In the genomic region with DNA sequence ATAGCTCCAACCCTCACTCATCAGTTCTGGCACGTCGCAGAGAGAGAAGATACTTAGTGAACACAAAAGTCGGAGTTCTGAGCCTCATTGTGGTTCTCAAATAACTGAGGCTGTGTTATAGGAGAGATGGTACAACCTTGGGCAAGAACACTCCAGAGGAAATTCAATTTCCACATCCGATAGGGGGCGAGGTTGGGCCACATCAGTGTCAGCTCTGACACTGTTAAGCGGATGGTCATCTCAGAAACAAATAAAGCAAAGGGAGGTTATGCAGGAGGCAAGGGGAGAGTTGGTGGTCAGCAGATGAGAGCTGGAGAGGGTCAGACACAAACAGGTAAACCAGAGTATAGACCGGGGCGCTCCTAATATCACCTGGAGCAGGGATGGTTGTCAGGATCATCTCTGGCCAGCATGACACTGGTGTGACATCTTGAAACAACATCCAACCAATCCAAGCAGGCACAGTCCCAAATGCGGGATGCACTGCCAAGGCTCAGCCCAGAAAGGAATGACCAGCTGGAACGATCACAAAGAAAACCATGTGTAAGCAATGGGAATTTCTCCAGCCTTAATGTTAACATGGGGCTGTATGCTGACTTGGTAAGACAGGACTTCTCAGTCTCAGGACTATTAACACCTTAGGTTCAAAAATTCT, we compare ENCODE assay signal across 9 cellular contexts.
DNase-seq lines count a peak whose midpoint lies in the region; ATAC-seq and TF ChIP-seq lines count a peak whose summit lies in the region.
"Had no signal": no experiment of that assay in that cellular context is flagged by ENCODE, and none has a peak within 500 bp of the region (broad histone marks: within the 10 kb centered on the region; RNA-seq: fewer than 3 reads in every experiment).

No MANE protein-coding gene starts in this region.

- H3K4me1 Mint-ChIP-seq in activated CD8-positive, alpha-beta memory T cell treated with anti-CD3 and anti-CD28 coated beads, Interleukin-2, amount 10 ng/mL, durations not matched to agents 7 days and 5 days: no peaks in the 10 kb centered on the region

- H3K27ac ChIP-seq in 22Rv1: no peak overlapping the region
- H3K27ac ChIP-seq in SU-DHL-6 (ENCODE audit: low read depth, low read length): no peak overlapping the region
- no peak overlapping the region for H3K27ac ChIP-seq in right cardiac atrium (ENCODE audit: low read length)

- H3K4me3 Mint-ChIP-seq in activated CD8-positive, alpha-beta memory T cell treated with anti-CD3 and anti-CD28 coated beads, Interleukin-2, amount 10 ng/mL, durations not matched to agents 7 days and 5 days: no peak overlapping the region
- H3K4me3 Mint-ChIP-seq: activated T-cell treated with anti-CD3 and anti-CD28 coated beads, Interleukin-2, amount 50 U/mL, for 72 hours had no signal

- H3K9me3 Mint-ChIP-seq in activated CD8-positive, alpha-beta memory T cell treated with anti-CD3 and anti-CD28 coated beads, Interleukin-2, amount 10 ng/mL, durations not matched to agents 7 days and 5 days (ENCODE audit: low read depth): no peaks in the 10 kb centered on the region
- H3K9me3 Mint-ChIP-seq: activated T-cell treated with anti-CD3 and anti-CD28 coated beads, Interleukin-2, amount 50 U/mL, for 72 hours had no signal

- H3K79me2 ChIP-seq in SU-DHL-6 (ENCODE audit: insufficient read depth, low read length): no peaks in the 10 kb centered on the region

- H3F3A ChIP-seq in SU-DHL-6 (ENCODE audit: insufficient read depth): no peaks in the 10 kb centered on the region

- peaks cover 13% of the 10 kb centered on the region for H3K27me3 Mint-ChIP-seq in activated CD8-positive, alpha-beta memory T cell treated with anti-CD3 and anti-CD28 coated beads, Interleukin-2, amount 10 ng/mL, durations not matched to agents 7 days and 5 days

- H3K27me3 ChIP-seq in SU-DHL-6 (ENCODE audit: low read length): no peaks in the 10 kb centered on the region
- H3K27me3 ChIP-seq in right cardiac atrium (ENCODE audit: control insufficient read depth, insufficient read depth): no peaks in the 10 kb centered on the region

- ATAC-seq in GM18868 (IDR thresholded peaks at IDR 0.05; ENCODE audit: unreplicated experiment) (peak; percentile 25), right cardiac atrium (peak; percentile 27 to 45), GM18498 (IDR thresholded peaks at IDR 0.05; ENCODE audit: unreplicated experiment) (no peak), GM21381 (IDR thresholded peaks at IDR 0.05; ENCODE audit: unreplicated experiment) (no peak)
- no peak for ATAC-seq in activated CD8-positive, alpha-beta memory T cell treated with anti-CD3 and anti-CD28 coated beads, Interleukin-2, amount 10 ng/mL, durations not matched to agents 7 days and 5 days
- ATAC-seq: activated T-cell treated with anti-CD3 and anti-CD28 coated beads, Interleukin-2, amount 50 U/mL, for 72 hours had no signal

- no peaks in the 10 kb centered on the region for H3K36me3 Mint-ChIP-seq in activated CD8-positive, alpha-beta memory T cell treated with anti-CD3 and anti-CD28 coated beads, Interleukin-2, amount 10 ng/mL, durations not matched to agents 7 days and 5 days

- CTCF ChIA-PET in activated CD8-positive, alpha-beta memory T cell treated with anti-CD3 and anti-CD28 coated beads, Interleukin-2, amount 10 ng/mL, durations not matched to agents 7 days and 5 days (lab: Charles Lee): no interaction called here

- H3K4me3 ChIP-seq in SU-DHL-6 (ENCODE audit: insufficient read depth, low read length, poor library complexity, severe bottlenecking) (no peak overlapping the region), right cardiac atrium (ENCODE audit: low read length) (no peak overlapping the region)

- H3K36me3 ChIP-seq in SU-DHL-6 (ENCODE audit: low read length): no peaks in the 10 kb centered on the region

- DNase-seq in right cardiac atrium: peak; percentile 16 to 57 (median 43)
- no peak for DNase-seq in activated CD8-positive, alpha-beta memory T cell treated with anti-CD3 and anti-CD28 coated beads, Interleukin-2, amount 10 ng/mL, durations not matched to agents 7 days and 5 days
- DNase-seq in activated CD4-positive, alpha-beta T cell treated with anti-CD3 and anti-CD28 coated beads for 1 hour: no peak

- H4K20me1 ChIP-seq in SU-DHL-6 (ENCODE audit: low read depth, low read length): no peaks in the 10 kb centered on the region

- no peaks in the 10 kb centered on the region for H3K4me1 ChIP-seq in right cardiac atrium (ENCODE audit: control insufficient read depth, insufficient read depth, low read length)

- H3K9me3 ChIP-seq in SU-DHL-6 (ENCODE audit: insufficient read depth, low read length): no peaks in the 10 kb centered on the region
- H3K9me3 ChIP-seq in right cardiac atrium (ENCODE audit: control insufficient read depth, low read length): no peaks in the 10 kb centered on the region

- no peak overlapping the region for H3K27ac Mint-ChIP-seq in activated CD8-positive, alpha-beta memory T cell treated with anti-CD3 and anti-CD28 coated beads, Interleukin-2, amount 10 ng/mL, durations not matched to agents 7 days and 5 days
- H3K27ac Mint-ChIP-seq: activated T-cell treated with anti-CD3 and anti-CD28 coated beads, Interleukin-2, amount 50 U/mL, for 72 hours had no signal

- no peak overlapping the region for H3K4me2 ChIP-seq in SU-DHL-6 (ENCODE audit: low read depth, low read length, poor library complexity, severe bottlenecking)

- H2AFZ ChIP-seq in SU-DHL-6 (ENCODE audit: low read depth, low read length, severe bottlenecking): no peak overlapping the region

- WGBS in right cardiac atrium: 65% methylated on average over 10 of the region's 10 CpGs

- intact Hi-C loops in right cardiac atrium (cut with DNase I): loop anchor here in 1 of 4 donors (10.0 kb wide), 1 partner anchor 247 kb away; no protein-coding TSS in a partner anchor

- no peaks in the 10 kb centered on the region for H3K9me2 ChIP-seq in SU-DHL-6 (replicated peaks; ENCODE audit: insufficient read depth, low read length)

- peak; percentile 69 for TF ChIP-seq CTCF in 22Rv1 (IDR thresholded peaks at IDR 0.05)
- TF ChIP-seq CTCF in SU-DHL-6 (IDR thresholded peaks at IDR 0.05; ENCODE audit: insufficient read depth, low read length, poor library complexity, severe bottlenecking): peak; percentile 31

- no peak overlapping the region for H3K9ac ChIP-seq in SU-DHL-6 (ENCODE audit: low read length)

Comparison
In these comparisons a context has a peak if more than half of its experiments do, and no peak if none do; other contexts are left out.
1. ATAC-seq: peak in GM18868 (single experiment) and right cardiac atrium (2 of 2); none in GM18498 (single experiment), activated CD8-positive, alpha-beta memory T cell treated with anti-CD3 and anti-CD28 coated beads, Interleukin-2, amount 10 ng/mL, durations not matched to agents 7 days and 5 days (single experiment) and GM21381 (single experiment).
2. DNase-seq: peak in right cardiac atrium (3 of 3); none in activated CD8-positive, alpha-beta memory T cell treated with anti-CD3 and anti-CD28 coated beads, Interleukin-2, amount 10 ng/mL, durations not matched to agents 7 days and 5 days (single experiment) and activated CD4-positive, alpha-beta T cell treated with anti-CD3 and anti-CD28 coated beads for 1 hour (single experiment).